In genomic region chr6:31738048-31738979, GRCh38 we compare ENCODE assay signal across 8 cellular contexts. TPM values are rescaled to one million over a fixed set of nuclear protein-coding genes. Genes with fewer than 3 reads are reported as not detected.
DNase-seq lines count a peak whose midpoint lies in the region; ATAC-seq, FAIRE-seq and TF ChIP-seq lines count a peak whose summit lies in the region.

No MANE protein-coding gene starts in this region.

- no peak for FAIRE-seq in HTR-8/SVneo (lab: Jason Lieb, UNC)

- peaks cover 15% of the 10 kb centered on the region for H3K36me3 ChIP-seq in BE2C

- H3K27ac Mint-ChIP-seq in activated naive CD4-positive, alpha-beta T cell treated with anti-CD3 and anti-CD28 coated beads for 36 hours: peak overlapping the region; percentile 93

- DNase-seq in DMS79 (lab: John Stamatoyannopoulos, UW): peak; percentile 87
- DNase-seq in HTR-8/SVneo (ENCODE audit: insufficient read length, low spot score): peak; percentile 55
- peak; percentile 68 for DNase-seq in RKO (ENCODE audit: low spot score)
- peak; percentile 86 for DNase-seq in activated naive CD4-positive, alpha-beta T cell treated with anti-CD3 and anti-CD28 coated beads for 36 hours
- DNase-seq in cardiac septum (ENCODE audit: low spot score): peak; percentile 88
- DNase-seq in sciatic nerve (ENCODE audit: low spot score): no peak
- DNase-seq in BE2C: no peak

- no peak overlapping the region for H3K4me3 ChIP-seq in BE2C (ENCODE audit: low read depth, low read length)

- CTCF ChIA-PET in activated naive CD4-positive, alpha-beta T cell treated with anti-CD3 and anti-CD28 coated beads for 36 hours (lab: Charles Lee): interaction anchor here (0.6 to 4.3 kb wide), 22 partner anchors 10 to 417 kb away, joined by 3 to 22 read pairs (median 4); partner anchors contain the start of genes ABHD16A, BAG6, DDAH2 and LSM2

- peaks cover 4% of the 10 kb centered on the region for H3K4me1 ChIP-seq in BE2C

- no peaks in the 10 kb centered on the region for H3K27me3 ChIP-seq in BE2C

- H3K4me3 Mint-ChIP-seq in activated naive CD4-positive, alpha-beta T cell treated with anti-CD3 and anti-CD28 coated beads for 36 hours: peak overlapping the region; percentile 93

- peaks cover 55% of the 10 kb centered on the region for H3K36me3 Mint-ChIP-seq in activated naive CD4-positive, alpha-beta T cell treated with anti-CD3 and anti-CD28 coated beads for 36 hours (ENCODE audit: low read depth)

- no peak for TF ChIP-seq CTCF in BE2C (IDR thresholded peaks at IDR 0.05; ENCODE audit: low read depth, low read length)

- no peaks in the 10 kb centered on the region for H3K27me3 Mint-ChIP-seq in activated naive CD4-positive, alpha-beta T cell treated with anti-CD3 and anti-CD28 coated beads for 36 hours (ENCODE audit: low read depth)

- peak; percentile 7 for ATAC-seq in sciatic nerve
- ATAC-seq in HG03565 (IDR thresholded peaks at IDR 0.05; ENCODE audit: unreplicated experiment): no peak

- no peaks in the 10 kb centered on the region; the same call in 1 of the 2 replicates for H3K9me3 ChIP-seq in BE2C

- intact Hi-C loops in activated naive CD4-positive, alpha-beta T cell treated with anti-CD3 and anti-CD28 coated beads for 36 hours (cut with micrococcal nuclease): loop anchor here (1.0 to 5.0 kb wide), 15 partner anchors 9 to 1232 kb away; partner anchors contain the start of genes ABHD16A, AGPAT1, DDAH2 and EHMT2
- intact Hi-C loops in cardiac septum (cut with DNase I) (loop anchor here (5.0 kb wide), 1 partner anchor 59 kb away; the partner anchor contains the start of gene VARS1), sciatic nerve (cut with DNase I) (loop anchor here (10.0 kb wide), 1 partner anchor 156 kb away; the partner anchor contains the start of gene EHMT2)

- H3K4me1 Mint-ChIP-seq in activated naive CD4-positive, alpha-beta T cell treated with anti-CD3 and anti-CD28 coated beads for 36 hours (ENCODE audit: low read depth): peaks cover 56% of the 10 kb centered on the region

- H3K9me3 Mint-ChIP-seq in activated naive CD4-positive, alpha-beta T cell treated with anti-CD3 and anti-CD28 coated beads for 36 hours: no peaks in the 10 kb centered on the region

RNA-seq across cellular contexts. Expression of gene MSH5, which starts 1.5 kb away (rescaled TPM):
- 100 to 1,000 TPM; 101 to 105 TPM for total RNA-seq in activated naive CD4-positive, alpha-beta T cell treated with anti-CD3 and anti-CD28 coated beads for 36 hours
- total RNA-seq in cardiac septum (1.7 TPM), sciatic nerve (21.2 TPM)
- 3.8 TPM for polyA plus RNA-seq in BE2C (2012; ENCODE audit: insufficient read depth, insufficient read length, low read depth)

RNA-seq across cellular contexts. Expression of gene CLIC1, which starts 2.0 kb away (rescaled TPM):
- total RNA-seq in activated naive CD4-positive, alpha-beta T cell treated with anti-CD3 and anti-CD28 coated beads for 36 hours: 100 to 1,000 TPM; 348 to 353 TPM
- total RNA-seq in cardiac septum (131 TPM), sciatic nerve (239 TPM)
- polyA plus RNA-seq in BE2C (2012; ENCODE audit: insufficient read depth, insufficient read length, low read depth): 219 TPM

RNA-seq across cellular contexts. Expression of gene DDAH2, which starts 9.2 kb away (rescaled TPM):
- 10 to 100 TPM in 1 of 2 experiments, 1 to 10 TPM in 1; 8.5 to 11.3 TPM for total RNA-seq in activated naive CD4-positive, alpha-beta T cell treated with anti-CD3 and anti-CD28 coated beads for 36 hours
- 69.9 TPM for total RNA-seq in cardiac septum
- 124 TPM for total RNA-seq in sciatic nerve
- polyA plus RNA-seq in BE2C (2012; ENCODE audit: insufficient read depth, insufficient read length, low read depth): 27.3 TPM

RNA-seq across cellular contexts. Expression of gene MPIG6B, which starts 15.1 kb away (rescaled TPM):
- under 1 TPM in 1 of 2 experiments, not detected in 1; 0.49 TPM for total RNA-seq in activated naive CD4-positive, alpha-beta T cell treated with anti-CD3 and anti-CD28 coated beads for 36 hours
- total RNA-seq in cardiac septum (0.24 TPM), sciatic nerve (0.62 TPM)
- polyA plus RNA-seq in BE2C (2012; ENCODE audit: insufficient read depth, insufficient read length, low read depth): not detected

RNA-seq across cellular contexts. Expression of gene LY6G6C, which starts 16.8 kb away (rescaled TPM):
- total RNA-seq in activated naive CD4-positive, alpha-beta T cell treated with anti-CD3 and anti-CD28 coated beads for 36 hours: not detected
- total RNA-seq in cardiac septum (not detected), sciatic nerve (0.71 TPM)
- not detected for polyA plus RNA-seq in BE2C (2012; ENCODE audit: insufficient read depth, insufficient read length, low read depth)

Comparison
In these comparisons a context has a peak if more than half of its experiments do, and no peak if none do; other contexts are left out.
1. DNase-seq: peak in DMS79 (single experiment), HTR-8/SVneo (single experiment), RKO (single experiment), activated naive CD4-positive, alpha-beta T cell treated with anti-CD3 and anti-CD28 coated beads for 36 hours (single experiment) and cardiac septum (single experiment); none in sciatic nerve (single experiment) and BE2C (single experiment).